Comparison of ENCODE assay signal across 1 cellular context in genomic region chr9:36092014-36092413, GRCh38.
TF ChIP-seq lines count a peak whose summit lies in the region.

No MANE protein-coding gene starts in this region.

TF ChIP-seq in IMR-90, 13 proteins besides CTCF, POLR2A, EP300 and RAD21 (continued from another document):
- TF ChIP-seq RCOR1 (IDR thresholded peaks at IDR 0.05; ENCODE audit: insufficient replicate concordance, low read length) (no peak), CHD1 (IDR thresholded peaks at IDR 0.05; ENCODE audit: low read depth, low read length) (no peak), NFE2L2 (IDR thresholded peaks at IDR 0.05; ENCODE audit: low read depth, low read length) (no peak), CEBPB (IDR thresholded peaks at IDR 0.05; ENCODE audit: low read depth, low read length) (no peak), MXI1 (IDR thresholded peaks at IDR 0.05; ENCODE audit: borderline replicate concordance, low read depth, low read length) (no peak), USF2 (IDR thresholded peaks at IDR 0.05; ENCODE audit: low read depth, low read length) (no peak), RFX5 (IDR thresholded peaks at IDR 0.05; ENCODE audit: low read depth, low read length) (no peak), MAZ (IDR thresholded peaks at IDR 0.05; ENCODE audit: borderline replicate concordance, low read depth, low read length) (no peak), BHLHE40 (IDR thresholded peaks at IDR 0.05; ENCODE audit: low read depth, low read length) (no peak), MAFK (IDR thresholded peaks at IDR 0.05; ENCODE audit: low read depth, low read length) (no peak), ELK1 (IDR thresholded peaks at IDR 0.05; ENCODE audit: borderline replicate concordance, low read depth, low read length) (no peak)
